In the genomic region with DNA sequence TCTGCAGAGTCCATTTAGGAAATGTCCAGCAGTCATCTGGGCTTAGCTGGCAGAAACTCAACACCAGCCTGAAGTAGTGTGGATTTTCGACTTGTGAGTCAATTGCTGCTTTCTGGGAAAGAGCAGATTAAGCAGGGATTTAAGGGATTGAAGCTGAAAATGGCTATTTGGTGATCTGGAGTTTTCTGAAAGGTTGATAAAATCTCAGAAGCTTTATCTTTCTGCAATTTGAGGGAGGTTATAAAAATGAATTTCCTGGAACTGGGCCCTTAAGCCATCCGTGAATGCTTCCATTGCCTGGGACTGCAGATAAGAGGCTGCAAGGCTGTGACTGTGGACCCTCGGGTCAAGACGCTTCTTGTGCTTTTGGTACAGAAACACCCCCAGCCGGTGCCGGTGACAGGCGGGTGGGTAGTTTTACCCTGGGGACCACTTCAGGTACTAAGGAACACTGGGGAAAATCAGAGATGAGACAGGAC, we compare ENCODE assay signal across 16 cellular contexts.
DNase-seq lines count a peak whose midpoint lies in the region; TF ChIP-seq lines count a peak whose summit lies in the region.
"Had no signal": no experiment of that assay in that cellular context is flagged by ENCODE, and none has a peak within 500 bp of the region (broad histone marks: within the 10 kb centered on the region; RNA-seq: fewer than 3 reads in every experiment).

No MANE protein-coding gene starts in this region.

- no peaks in the 10 kb centered on the region for H3K36me3 Mint-ChIP-seq in type B pancreatic cell
- H3K36me3 Mint-ChIP-seq: activated naive CD4-positive, alpha-beta T cell treated with anti-CD3 and anti-CD28 coated beads, Interleukin-2, amount 50 U/mL, for 72 hours had no signal

- CTCF ChIA-PET in SK-N-SH (lab: Yijun Ruan, JAX), result interaction anchor here (0.6 to 3.1 kb wide), 6 partner anchors 9 to 210 kb away, joined by 4 to 24 read pairs (median 6); no protein-coding TSS in a partner anchor

- no peaks in the 10 kb centered on the region for H4K20me1 ChIP-seq in SK-N-SH (ENCODE audit: insufficient read depth)

- H3F3A ChIP-seq in SK-N-SH (replicated peaks; ENCODE audit: insufficient read depth), result peaks cover 25% of the 10 kb centered on the region

- peaks cover 4% of the 10 kb centered on the region for H3K4me1 Mint-ChIP-seq in type B pancreatic cell (ENCODE audit: unreplicated experiment)

- no peak overlapping the region for H3K9ac ChIP-seq in SK-N-SH
- H3K9ac ChIP-seq in rectal smooth muscle tissue (ENCODE audit: low read length), result no peak overlapping the region

- no peak overlapping the region for H3K4me2 ChIP-seq in SK-N-SH
- H3K4me2 ChIP-seq: PC-9 had no signal

- no peak overlapping the region for H3K27ac Mint-ChIP-seq in type B pancreatic cell
- H3K27ac Mint-ChIP-seq: activated naive CD4-positive, alpha-beta T cell treated with anti-CD3 and anti-CD28 coated beads, Interleukin-2, amount 50 U/mL, for 72 hours had no signal

- no peak for TF ChIP-seq RAD21 in SK-N-SH (IDR thresholded peaks at IDR 0.05; ENCODE audit: low read length)

- TF ChIP-seq EP300 in SK-N-SH (IDR thresholded peaks at IDR 0.05; ENCODE audit: borderline replicate concordance in 1 of 2, low read depth in 1 of 2, low read length in 1 of 2), result peak in 1 of 2 experiments; percentile 77; a peak in 2 of 4 replicates

- H3K4me1 ChIP-seq in SK-N-SH (ENCODE audit: control insufficient read depth in 1 of 2, insufficient read depth in 2 of 2, low read depth in 1 of 2, low read length in 1 of 2) (peaks cover 22 to 38% of the 10 kb centered on the region in 2 experiments), rectal smooth muscle tissue (ENCODE audit: control insufficient read depth, insufficient read depth, low read length) (peaks cover 44% of the 10 kb centered on the region)
- H3K4me1 ChIP-seq: HAP-1 had no signal

- no peaks in the 10 kb centered on the region for H3K27me3 ChIP-seq in SK-N-SH (ENCODE audit: insufficient read depth)
- H3K27me3 ChIP-seq in rectal smooth muscle tissue (ENCODE audit: control insufficient read depth, insufficient read depth, low read length), result no peaks in the 10 kb centered on the region

- H2AFZ ChIP-seq in SK-N-SH (ENCODE audit: low read depth), result no peak overlapping the region
- H2AFZ ChIP-seq: PC-9 had no signal

- H3K4me3 Mint-ChIP-seq in type B pancreatic cell, result no peak overlapping the region

- H3K36me3 ChIP-seq in SK-N-SH (replicated peaks in 1 of 2; ENCODE audit: control insufficient read depth in 1 of 2, insufficient read depth in 2 of 2, low read length in 1 of 2) (no peaks in the 10 kb centered on the region), rectal smooth muscle tissue (ENCODE audit: control insufficient read depth, insufficient read depth, low read length) (no peaks in the 10 kb centered on the region)
- H3K36me3 ChIP-seq: HAP-1 had no signal

- TF ChIP-seq CTCF in SK-N-SH (IDR thresholded peaks at IDR 0.05) (no peak), fibroblast of mammary gland (conservative IDR thresholded peaks at IDR 0.05; ENCODE audit: control insufficient read depth, insufficient read depth, low read depth, low read length) (no peak), type B pancreatic cell (conservative IDR thresholded peaks at IDR 0.05) (no peak)

- no peak overlapping the region for H3K4me3 ChIP-seq in SK-N-SH (ENCODE audit: low read depth in 2 of 2, low read length in 1 of 2)
- no peak overlapping the region for H3K4me3 ChIP-seq in fibroblast of mammary gland (ENCODE audit: control insufficient read depth, low read depth, low read length)
- no peak overlapping the region for H3K4me3 ChIP-seq in rectal smooth muscle tissue (ENCODE audit: low read length)
- H3K4me3 ChIP-seq: HAP-1, PC-9 had no signal

- H3K27me3 Mint-ChIP-seq in type B pancreatic cell, result no peaks in the 10 kb centered on the region

- 68% methylated on average over 7 of the region's 7 CpGs for WGBS in SK-N-SH (ENCODE audit: low lambda C conversion rate)

- H3K79me2 ChIP-seq in SK-N-SH (ENCODE audit: insufficient read depth), result peaks cover 66% of the 10 kb centered on the region

- no peaks in the 10 kb centered on the region for H3K9me3 Mint-ChIP-seq in type B pancreatic cell
- H3K9me3 Mint-ChIP-seq: activated naive CD4-positive, alpha-beta T cell treated with anti-CD3 and anti-CD28 coated beads, Interleukin-2, amount 50 U/mL, for 72 hours had no signal

- H3K9me3 ChIP-seq in SK-N-SH, result no peaks in the 10 kb centered on the region
- H3K9me3 ChIP-seq: HAP-1 had no signal

- H3K9me2 ChIP-seq in SK-N-SH, result no peaks in the 10 kb centered on the region

- H3K27ac ChIP-seq in SK-N-SH (ENCODE audit: low read depth in 2 of 2, low read length in 1 of 2) (peak overlapping the region; percentile 14 to 69), rectal smooth muscle tissue (ENCODE audit: low read depth, low read length) (peak overlapping the region; percentile 33)
- H3K27ac ChIP-seq: PC-9 had no signal

- peak; percentile 28 for DNase-seq in AG08395 (ENCODE audit: low spot score)
- peak; percentile 50 for DNase-seq in SK-N-SH
- peak; percentile 85 for DNase-seq in fibroblast of mammary gland (ENCODE audit: low read depth)
- DNase-seq in NCI-H526 treated with DMSO at 0.1 percent for 48 hours (lab: John Stamatoyannopoulos, UW), result no peak
- no peak for DNase-seq in DMS 273 treated with DMSO at 0.1 percent for 48 hours (lab: John Stamatoyannopoulos, UW)
- no peak for DNase-seq in type B pancreatic cell (ENCODE audit: extremely low spot score, unreplicated experiment)
- no peak for DNase-seq in AG20443 (ENCODE audit: low spot score)
- DNase-seq: activated CD4-positive, CD25-positive, alpha-beta regulatory T cell; foreskin melanocyte; KG1; NCI-H146; PC-9; stimulated activated naive CD4-positive, alpha-beta T cell had no signal

- POLR2A ChIA-PET in SK-N-SH (lab: Yijun Ruan, JAX), result no interaction called here

TF ChIP-seq in SK-N-SH, 30 proteins besides CTCF, POLR2A, EP300 and RAD21 (continues in another document):
- no peak for TF ChIP-seq RXRA (IDR thresholded peaks at IDR 0.05; ENCODE audit: borderline replicate concordance, low read depth)
- no peak for TF ChIP-seq NRF1 (IDR thresholded peaks at IDR 0.05; ENCODE audit: low read depth, low read length)
- TF ChIP-seq CHD2 (IDR thresholded peaks at IDR 0.05; ENCODE audit: low read length, partially characterized antibody), result no peak
- peak; percentile 30; the same call in 1 of the 2 replicates for TF ChIP-seq TCF12 (IDR thresholded peaks at IDR 0.05)
- TF ChIP-seq FOXJ3 (CRISPR knock-in tag; IDR thresholded peaks at IDR 0.05), result no peak
- TF ChIP-seq MEF2A (IDR thresholded peaks at IDR 0.05; ENCODE audit: borderline replicate concordance, low read depth), result no peak
- TF ChIP-seq MXI1 (IDR thresholded peaks at IDR 0.05; ENCODE audit: low read depth, low read length), result no peak; the same call in 1 of the 2 replicates
- no peak for TF ChIP-seq ELF1 (IDR thresholded peaks at IDR 0.05)
- TF ChIP-seq, protein P1, sequence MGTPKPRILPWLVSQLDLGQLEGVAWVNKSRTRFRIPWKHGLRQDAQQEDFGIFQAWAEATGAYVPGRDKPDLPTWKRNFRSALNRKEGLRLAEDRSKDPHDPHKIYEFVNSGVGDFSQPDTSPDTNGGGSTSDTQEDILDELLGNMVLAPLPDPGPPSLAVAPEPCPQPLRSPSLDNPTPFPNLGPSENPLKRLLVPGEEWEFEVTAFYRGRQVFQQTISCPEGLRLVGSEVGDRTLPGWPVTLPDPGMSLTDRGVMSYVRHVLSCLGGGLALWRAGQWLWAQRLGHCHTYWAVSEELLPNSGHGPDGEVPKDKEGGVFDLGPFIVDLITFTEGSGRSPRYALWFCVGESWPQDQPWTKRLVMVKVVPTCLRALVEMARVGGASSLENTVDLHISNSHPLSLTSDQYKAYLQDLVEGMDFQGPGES (IDR thresholded peaks at IDR 0.05; ENCODE audit: low read depth, low read length), result no peak
- no peak for TF ChIP-seq JUND (IDR thresholded peaks at IDR 0.05)
- no peak for TF ChIP-seq RFX5 (IDR thresholded peaks at IDR 0.05; ENCODE audit: low read length)
- no peak for TF ChIP-seq TAF1 (IDR thresholded peaks at IDR 0.05; ENCODE audit: borderline replicate concordance, low read depth, low read length)
- TF ChIP-seq FOXM1 (IDR thresholded peaks at IDR 0.05; ENCODE audit: low read depth), result no peak
- no peak for TF ChIP-seq GABPA (IDR thresholded peaks at IDR 0.05; ENCODE audit: low read depth)
- no peak for TF ChIP-seq MAX (IDR thresholded peaks at IDR 0.05; ENCODE audit: low read depth)
- peak; percentile 53; the same call in 1 of the 2 replicates for TF ChIP-seq RCOR1 (IDR thresholded peaks at IDR 0.05; ENCODE audit: low read length)
- no peak for TF ChIP-seq TEAD4 (IDR thresholded peaks at IDR 0.05; ENCODE audit: borderline replicate concordance, insufficient read depth)
- peak; percentile 46; the same call in 1 of the 2 replicates for TF ChIP-seq NFIC (IDR thresholded peaks at IDR 0.05; ENCODE audit: borderline replicate concordance)
- TF ChIP-seq SIN3A (IDR thresholded peaks at IDR 0.05; ENCODE audit: borderline replicate concordance, low read depth, low read length), result no peak
- TF ChIP-seq FOSL2 (IDR thresholded peaks at IDR 0.05; ENCODE audit: borderline replicate concordance, low read depth), result no peak
- peak; percentile 61 for TF ChIP-seq GATA2 (CRISPR knock-in tag; IDR thresholded peaks at IDR 0.05)
- TF ChIP-seq, protein P2, sequence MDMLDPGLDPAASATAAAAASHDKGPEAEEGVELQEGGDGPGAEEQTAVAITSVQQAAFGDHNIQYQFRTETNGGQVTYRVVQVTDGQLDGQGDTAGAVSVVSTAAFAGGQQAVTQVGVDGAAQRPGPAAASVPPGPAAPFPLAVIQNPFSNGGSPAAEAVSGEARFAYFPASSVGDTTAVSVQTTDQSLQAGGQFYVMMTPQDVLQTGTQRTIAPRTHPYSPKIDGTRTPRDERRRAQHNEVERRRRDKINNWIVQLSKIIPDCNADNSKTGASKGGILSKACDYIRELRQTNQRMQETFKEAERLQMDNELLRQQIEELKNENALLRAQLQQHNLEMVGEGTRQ (IDR thresholded peaks at IDR 0.05; ENCODE audit: borderline replicate concordance, low read depth, low read length), result no peak
- no peak for TF ChIP-seq USF1 (IDR thresholded peaks at IDR 0.05; ENCODE audit: borderline replicate concordance, low read depth)
- TF ChIP-seq SMC3 (IDR thresholded peaks at IDR 0.05; ENCODE audit: low read depth, low read length), result no peak

Comparison
In these comparisons a context has a peak if more than half of its experiments do, and no peak if none do; other contexts are left out.
1. DNase-seq: peak in AG08395 (single experiment), SK-N-SH (single experiment) and fibroblast of mammary gland (single experiment); none in NCI-H526 treated with DMSO at 0.1 percent for 48 hours (single experiment), DMS 273 treated with DMSO at 0.1 percent for 48 hours (single experiment), type B pancreatic cell (single experiment) and AG20443 (single experiment).